In genomic region chr10:54869022-54869421, GRCh38 we compare ENCODE assay signal across 22 cellular contexts.
DNase-seq lines count a peak whose midpoint lies in the region; TF ChIP-seq lines count a peak whose summit lies in the region.
"Had no signal": no experiment of that assay in that cellular context is flagged by ENCODE, and none has a peak within 500 bp of the region (broad histone marks: within the 10 kb centered on the region; RNA-seq: fewer than 3 reads in every experiment).

No MANE protein-coding gene starts in this region.

- DNase-seq in RPMI7951 (ENCODE audit: low read depth), result peak; percentile 3
- peak; percentile 59 for DNase-seq in astrocyte of the hippocampus (ENCODE audit: low read depth, low spot score)
- peak; percentile 0 for DNase-seq in iris pigment epithelial cell (ENCODE audit: low read depth)
- DNase-seq in renal cortical epithelial cell (ENCODE audit: low read depth), result peak; percentile 1
- no peak for DNase-seq in mesenteric fat pad (ENCODE audit: low spot score)
- no peak for DNase-seq in OCI-M1 (lab: John Stamatoyannopoulos, UW)
- DNase-seq in NCI-H2029 (lab: John Stamatoyannopoulos, UW), result no peak
- no peak for DNase-seq in prostate gland (ENCODE audit: low spot score)
- DNase-seq: Caco-2; CD4-positive, CD25-positive, alpha-beta regulatory T cell; H7; HFFc6; MV-4-11; NCI-H1417; NCI-H187; NCI-H226; NCI-H524; NCI-H82; PC-3 had no signal

- H3K4me1 ChIP-seq in prostate gland (replicated peaks), result no peaks in the 10 kb centered on the region
- H3K4me1 ChIP-seq: Caco-2, SJCRH30 had no signal

- H3K27ac ChIP-seq in prostate gland, result no peak overlapping the region
- H3K27ac ChIP-seq: KMS-11, RWPE1, SJCRH30 had no signal

- TF ChIP-seq CTCF in prostate gland (IDR thresholded peaks at IDR 0.05), result no peak

- H3K9me3 ChIP-seq in prostate gland, result no peaks in the 10 kb centered on the region
- H3K9me3 ChIP-seq: Caco-2, SJCRH30 had no signal

- H3K27me3 ChIP-seq in prostate gland (replicated peaks; ENCODE audit: insufficient read depth), result no peaks in the 10 kb centered on the region
- H3K27me3 ChIP-seq: SJCRH30 had no signal

- intact Hi-C loops in prostate gland (cut with DNase I), result no loop called here

- TF ChIP-seq POLR2A in prostate gland (IDR thresholded peaks at IDR 0.05), result no peak

- no peak overlapping the region for H3K4me3 ChIP-seq in prostate gland
- H3K4me3 ChIP-seq: SJCRH30 had no signal

- H3K36me3 ChIP-seq in prostate gland, result no peaks in the 10 kb centered on the region
- H3K36me3 ChIP-seq: SJCRH30 had no signal

Comparison
In these comparisons a context has a peak if more than half of its experiments do, and no peak if none do; other contexts are left out.
1. DNase-seq: peak in RPMI7951 (single experiment), astrocyte of the hippocampus (single experiment), iris pigment epithelial cell (single experiment) and renal cortical epithelial cell (single experiment); none in mesenteric fat pad (single experiment), OCI-M1 (single experiment), NCI-H2029 (single experiment) and prostate gland (single experiment).